ENCODE assay signal across 15 cellular contexts in genomic region chr2:192146069-192147006, GRCh38. TPM values are rescaled to one million over a fixed set of nuclear protein-coding genes. Genes with fewer than 3 reads are reported as not detected.
DNase-seq lines count a peak whose midpoint lies in the region; ATAC-seq and TF ChIP-seq lines count a peak whose summit lies in the region.
"Had no signal": no experiment of that assay in that cellular context is flagged by ENCODE, and none has a peak within 500 bp of the region (broad histone marks: within the 10 kb centered on the region; RNA-seq: fewer than 3 reads in every experiment).

No MANE protein-coding gene starts in this region.

- peak overlapping the region in 40 of 59 donors; percentile 1 to 84 (median 42) for H3K27ac ChIP-seq in dorsolateral prefrontal cortex
- H3K27ac ChIP-seq in prostate gland, result no peak overlapping the region
- H3K27ac ChIP-seq: parathyroid adenoma had no signal

- H3K4me3 ChIP-seq in dorsolateral prefrontal cortex (peak overlapping the region in 1 of 59 donors; percentile 15), prostate gland (no peak overlapping the region)

- no peaks in the 10 kb centered on the region for H3K9me3 ChIP-seq in prostate gland

- DNase-seq in DMS53 (lab: John Stamatoyannopoulos, UW) (peak; percentile 60), NCI-H446 treated with DMSO at 0.1 percent for 48 hours (lab: John Stamatoyannopoulos, UW) (peak; percentile 34), dorsolateral prefrontal cortex (no peak), myocyte (ENCODE audit: low read depth) (peak; percentile 62), prostate gland (ENCODE audit: low spot score) (no peak), NCI-H1436 treated with DMSO at 0.1 percent for 48 hours (lab: John Stamatoyannopoulos, UW) (no peak), NCI-H1417 treated with DMSO at 0.1 percent for 48 hours (lab: John Stamatoyannopoulos, UW) (no peak)
- DNase-seq: activated CD8-positive, alpha-beta T cell treated with anti-CD3 and anti-CD28 coated beads, Interleukin-2, amount 10 ng/mL, durations not matched to agents 7 days and 5 days; DMS153; left colon; stimulated activated CD4-positive, alpha-beta T cell treated with anti-CD3 and anti-CD28 coated beads, Interleukin-4, amount 100 ng/mL, for 24 hours; substantia nigra; T-cell had no signal

- H3K36me3 ChIP-seq in prostate gland, result no peaks in the 10 kb centered on the region

- no peak for ATAC-seq in HG03280 (IDR thresholded peaks at IDR 0.05; ENCODE audit: unreplicated experiment)
- ATAC-seq: activated CD8-positive, alpha-beta T cell treated with anti-CD3 and anti-CD28 coated beads, Interleukin-2, amount 10 ng/mL, durations not matched to agents 7 days and 5 days; left colon; T-cell had no signal

- 62% methylated on average over 1 of the region's 1 CpG for WGBS in prostate gland

- no peaks in the 10 kb centered on the region for H3K4me1 ChIP-seq in prostate gland (replicated peaks)
- H3K4me1 ChIP-seq: parathyroid adenoma had no signal

- TF ChIP-seq CTCF in dorsolateral prefrontal cortex (IDR thresholded peaks at IDR 0.05 in 54 of 56, conservative IDR thresholded peaks at IDR 0.05 in 2 of 56; ENCODE audit: low read depth in 1 of 56, partially characterized antibody in 56 of 56) (no peak), prostate gland (IDR thresholded peaks at IDR 0.05) (no peak)

- H3K27me3 ChIP-seq in dorsolateral prefrontal cortex, result no peaks in the 10 kb centered on the region
- H3K27me3 ChIP-seq in prostate gland (replicated peaks; ENCODE audit: insufficient read depth), result no peaks in the 10 kb centered on the region

- no peak for TF ChIP-seq POLR2A in prostate gland (IDR thresholded peaks at IDR 0.05)

- intact Hi-C loops in dorsolateral prefrontal cortex (cut with DNase I), result no loop called here
- intact Hi-C loops in prostate gland (cut with DNase I), result no loop called here

RNA-seq across cellular contexts. Expression of gene TMEFF2, which starts 48.4 kb away (rescaled TPM):
- total RNA-seq in dorsolateral prefrontal cortex (10 to 100 TPM; 13.6 to 71.1 (median 44.6) TPM), myocyte (4.8 and 6.5 TPM in 2 replicates), prostate gland (10 to 100 TPM in 1 of 2 donors, 1 to 10 TPM in 1; 3.2 to 55.8 TPM)
- polyA plus RNA-seq in myocyte (2012), result 4.4 TPM
- total RNA-seq: activated CD8-positive, alpha-beta T cell treated with anti-CD3 and anti-CD28 coated beads, Interleukin-2, amount 10 ng/mL, durations not matched to agents 7 days and 5 days; T-cell had no signal

Comparison
In these comparisons a context has a peak if more than half of its experiments do, and no peak if none do; other contexts are left out.
1. DNase-seq: peak in DMS53 (single experiment), NCI-H446 treated with DMSO at 0.1 percent for 48 hours (single experiment) and myocyte (single experiment); none in dorsolateral prefrontal cortex (0 of 10), prostate gland (single experiment), NCI-H1436 treated with DMSO at 0.1 percent for 48 hours (single experiment) and NCI-H1417 treated with DMSO at 0.1 percent for 48 hours (single experiment).
2. H3K27ac ChIP-seq: peak in dorsolateral prefrontal cortex (40 of 59); none in prostate gland (0 of 2).